Comparison of ENCODE assay signal across 8 cellular contexts in the genomic region with DNA sequence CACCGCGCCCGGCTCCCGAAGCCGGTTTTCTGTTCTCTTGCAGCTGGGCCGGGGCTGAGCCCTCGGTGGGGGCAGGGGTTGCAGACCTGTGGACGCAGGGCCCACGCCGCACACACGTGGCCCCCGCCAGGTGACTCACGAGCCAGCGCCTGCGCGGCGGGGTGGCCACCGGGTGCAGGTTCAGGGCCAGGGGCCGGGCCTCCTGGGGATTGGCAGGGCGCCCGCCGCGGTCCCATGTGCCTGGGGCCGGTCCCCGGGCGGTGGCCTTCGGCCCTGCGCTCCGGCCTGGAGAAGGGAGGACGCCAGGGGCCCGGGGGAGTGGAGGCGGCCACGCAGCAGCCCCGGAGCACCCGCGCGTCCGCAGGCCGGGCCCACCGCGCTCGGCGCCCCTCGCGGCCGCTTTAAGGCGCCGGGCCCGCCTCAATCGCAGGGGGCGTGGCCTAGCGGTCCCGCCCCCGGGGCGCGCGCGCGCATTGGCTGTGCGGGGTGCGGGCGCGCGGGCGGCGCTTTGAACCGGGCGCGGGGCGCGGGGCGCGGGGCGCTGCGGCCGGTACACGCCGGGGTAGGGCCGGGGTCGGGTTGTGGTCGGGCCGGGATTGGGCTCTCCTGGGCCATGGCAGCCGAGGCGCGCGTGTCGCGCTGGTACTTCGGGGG. TPM values are rescaled to one million over a fixed set of nuclear protein-coding genes. Genes with fewer than 3 reads are reported as not detected.
DNase-seq lines count a peak whose midpoint lies in the region; ATAC-seq and TF ChIP-seq lines count a peak whose summit lies in the region.

SLC25A10 (plus strand) TSS at position 471 of the 654 bp plus-strand sequence; CDS start at position 614, 143 bp downstream.

- H3K4me3 Mint-ChIP-seq in Caco-2 (ENCODE audit: unreplicated experiment): peak within 1 kb of the TSS; percentile 98
- H3K4me3 Mint-ChIP-seq in natural killer cell treated with Interleukin-12 subunit alpha and Interleukin-12 subunit beta and Interleukin-15 and Interleukin-18, amount 100 ng/mL, for 72 hours: peak within 1 kb of the TSS; percentile 92
- peak within 1 kb of the TSS; percentile 82 to 87 for H3K4me3 Mint-ChIP-seq in stimulated activated naive B cell treated with anti-CD40 and anti-IgM and Interleukin-4, amounts not matched to agents 10 μg/mL and 1 μg/mL and 100 μg/mL, for 72 hours

- intact Hi-C loops in Caco-2 (cut with micrococcal nuclease; ENCODE audit: unreplicated experiment): loop anchor here (1.0 kb wide), 1 partner anchor 9 kb away; the partner anchor contains the start of gene MRPL12

- peaks cover 73% of the 10 kb centered on the region for H3K36me3 Mint-ChIP-seq in Caco-2 (ENCODE audit: insufficient read depth, unreplicated experiment)
- no peaks in the 10 kb centered on the region for H3K36me3 Mint-ChIP-seq in natural killer cell treated with Interleukin-12 subunit alpha and Interleukin-12 subunit beta and Interleukin-15 and Interleukin-18, amount 100 ng/mL, for 72 hours
- H3K36me3 Mint-ChIP-seq in stimulated activated naive B cell treated with anti-CD40 and anti-IgM and Interleukin-4, amounts not matched to agents 10 μg/mL and 1 μg/mL and 100 μg/mL, for 72 hours: peaks cover 8 to 20% of the 10 kb centered on the region in 2 donors

- no peaks in the 10 kb centered on the region for H3K9me3 ChIP-seq in Caco-2

- no peaks in the 10 kb centered on the region for H3K27me3 ChIP-seq in Caco-2 (replicated peaks; ENCODE audit: control insufficient read depth, insufficient read depth, low read length)

- no peaks in the 10 kb centered on the region for H3K27me3 Mint-ChIP-seq in Caco-2 (ENCODE audit: insufficient read depth, unreplicated experiment)
- H3K27me3 Mint-ChIP-seq in natural killer cell treated with Interleukin-12 subunit alpha and Interleukin-12 subunit beta and Interleukin-15 and Interleukin-18, amount 100 ng/mL, for 72 hours: no peaks in the 10 kb centered on the region
- no peaks in the 10 kb centered on the region for H3K27me3 Mint-ChIP-seq in stimulated activated naive B cell treated with anti-CD40 and anti-IgM and Interleukin-4, amounts not matched to agents 10 μg/mL and 1 μg/mL and 100 μg/mL, for 72 hours

- H3K27ac Mint-ChIP-seq in Caco-2 (ENCODE audit: unreplicated experiment): peak within 1 kb of the TSS; percentile 91
- peak within 1 kb of the TSS; percentile 62 to 67 for H3K27ac Mint-ChIP-seq in natural killer cell treated with Interleukin-12 subunit alpha and Interleukin-12 subunit beta and Interleukin-15 and Interleukin-18, amount 100 ng/mL, for 72 hours
- H3K27ac Mint-ChIP-seq in stimulated activated naive B cell treated with anti-CD40 and anti-IgM and Interleukin-4, amounts not matched to agents 10 μg/mL and 1 μg/mL and 100 μg/mL, for 72 hours: peak within 1 kb of the TSS; percentile 92

- POLR2A ChIA-PET in Caco-2 (lab: Charles Lee): interaction anchor here (0.6 to 2.1 kb wide), 4 partner anchors 9 to 716 kb away, joined by 3 to 11 read pairs (median 7); partner anchors contain the start of gene MRPL12

- H3K4me3 ChIP-seq in Caco-2 (ENCODE audit: low read depth, low read length) (peak within 1 kb of the TSS; percentile 65), fibroblast of pulmonary artery (replicated peaks; ENCODE audit: low read depth, low read length) (peak within 1 kb of the TSS; percentile 58)

- CTCF ChIA-PET in Caco-2 (lab: Charles Lee): interaction anchor here (0.5 to 1.5 kb wide), 5 partner anchors 9 to 489 kb away, joined by 3 to 6 read pairs (median 5); partner anchors contain the start of genes CEP131 and MRPL12

- H3K4me1 Mint-ChIP-seq in Caco-2 (ENCODE audit: low read depth, unreplicated experiment): peaks cover 9% of the 10 kb centered on the region
- H3K4me1 Mint-ChIP-seq in natural killer cell treated with Interleukin-12 subunit alpha and Interleukin-12 subunit beta and Interleukin-15 and Interleukin-18, amount 100 ng/mL, for 72 hours (ENCODE audit: low read depth in 2 of 2): peaks cover 9% of the 10 kb centered on the region in 2 donors
- H3K4me1 Mint-ChIP-seq in stimulated activated naive B cell treated with anti-CD40 and anti-IgM and Interleukin-4, amounts not matched to agents 10 μg/mL and 1 μg/mL and 100 μg/mL, for 72 hours: peaks cover 15 to 40% of the 10 kb centered on the region in 2 donors

- peak; percentile 62 for ATAC-seq in GM21447 (IDR thresholded peaks at IDR 0.05; ENCODE audit: unreplicated experiment)
- peak; percentile 87 to 92 for ATAC-seq in natural killer cell treated with Interleukin-12 subunit alpha and Interleukin-12 subunit beta and Interleukin-15 and Interleukin-18, amount 100 ng/mL, for 72 hours
- ATAC-seq in stimulated activated naive B cell treated with anti-CD40 and anti-IgM and Interleukin-4, amounts not matched to agents 10 μg/mL and 1 μg/mL and 100 μg/mL, for 72 hours (replicated peaks): peak; percentile 83 to 87

- H3K9me3 Mint-ChIP-seq in Caco-2 (ENCODE audit: unreplicated experiment): no peaks in the 10 kb centered on the region
- no peaks in the 10 kb centered on the region for H3K9me3 Mint-ChIP-seq in natural killer cell treated with Interleukin-12 subunit alpha and Interleukin-12 subunit beta and Interleukin-15 and Interleukin-18, amount 100 ng/mL, for 72 hours
- H3K9me3 Mint-ChIP-seq in stimulated activated naive B cell treated with anti-CD40 and anti-IgM and Interleukin-4, amounts not matched to agents 10 μg/mL and 1 μg/mL and 100 μg/mL, for 72 hours: no peaks in the 10 kb centered on the region

- peaks cover 31% of the 10 kb centered on the region for H3K4me1 ChIP-seq in Caco-2

- BruUV-seq in Caco-2 (replicated peaks; lab: Mats Ljungman, UMichigan): no TSS peak

- DNase-seq in Caco-2: peak; percentile 92 to 95
- peak; percentile 64 for DNase-seq in KG1 (lab: John Stamatoyannopoulos, UW)
- DNase-seq in RPMI8226: peak; percentile 98
- DNase-seq in activated T-helper 1 cell treated with anti-CD3 and anti-CD28 coated beads, Interleukin-2, amount 50 U/mL, for 16 hours (ENCODE audit: low read depth in 1 of 2, low spot score in 1 of 2): peak; percentile 46 to 71
- DNase-seq in fibroblast of pulmonary artery (ENCODE audit: low read depth): peak; percentile 68
- peak; percentile 85 for DNase-seq in natural killer cell treated with Interleukin-12 subunit alpha and Interleukin-12 subunit beta and Interleukin-15 and Interleukin-18, amount 100 ng/mL, for 72 hours (ENCODE audit: low spot score)
- peak; percentile 74 for DNase-seq in stimulated activated naive B cell treated with anti-CD40 and anti-IgM and Interleukin-4, amounts not matched to agents 10 μg/mL and 1 μg/mL and 100 μg/mL, for 72 hours

- TF ChIP-seq CTCF in Caco-2 (IDR thresholded peaks at IDR 0.05; ENCODE audit: insufficient read depth in 1 of 2, low read depth in 1 of 2, low read length in 1 of 2, severe bottlenecking in 1 of 2, unreplicated experiment in 1 of 2) (no peak), fibroblast of pulmonary artery (IDR thresholded peaks at IDR 0.05; ENCODE audit: low read length, missing control alignments) (no peak)

- peaks cover 1% of the 10 kb centered on the region for H3K36me3 ChIP-seq in Caco-2 (ENCODE audit: control insufficient read depth, insufficient read depth, low read length)

RNA-seq across cellular contexts. Expression of gene SLC25A10, which starts in this region (rescaled TPM):
- total RNA-seq in Caco-2 (2022): 49.5 and 54.8 TPM in 2 replicates
- 10 to 100 TPM; 17.5 to 36.3 TPM for total RNA-seq in natural killer cell treated with Interleukin-12 subunit alpha and Interleukin-12 subunit beta and Interleukin-15 and Interleukin-18, amount 100 ng/mL, for 72 hours

Comparison
In these comparisons a context has a peak if more than half of its experiments do, and no peak if none do; other contexts are left out.
1. Peak in every context shown above with its lines: DNase-seq, ATAC-seq and H3K4me3 ChIP-seq.